ENCODE assay signal across 22 cellular contexts in genomic region chr1:178512566-178513277, GRCh38. TPM values are rescaled to one million over a fixed set of nuclear protein-coding genes. Genes with fewer than 3 reads are reported as not detected.
"Had no signal": no experiment of that assay in that cellular context is flagged by ENCODE, and none has a peak within 500 bp of the region (broad histone marks: within the 10 kb centered on the region; RNA-seq: fewer than 3 reads in every experiment).

TEX35 (plus strand) TSS chr1:178513109; CDS start chr1:178513189, 80 bp downstream.

- H3K4me1 Mint-ChIP-seq: activated CD4-positive, alpha-beta T cell treated with anti-CD3 and anti-CD28 coated beads for 36 hours; activated naive CD4-positive, alpha-beta T cell treated with anti-CD3 and anti-CD28 coated beads, Interleukin-2, amount 50 U/mL, for 24 hours; naive thymus-derived CD4-positive, alpha-beta T cell; stimulated activated effector memory CD8-positive, alpha-beta T cell treated with anti-CD3 and anti-CD28 coated beads, Interleukin-12 subunit alpha, Interleukin-12 subunit beta, amount 100 ng/mL, for 72 hours had no signal

- H3K27ac Mint-ChIP-seq: activated CD4-positive, alpha-beta T cell treated with anti-CD3 and anti-CD28 coated beads for 36 hours; activated naive CD4-positive, alpha-beta T cell treated with anti-CD3 and anti-CD28 coated beads, Interleukin-2, amount 50 U/mL, for 24 hours; progenitor cell of endocrine pancreas; stimulated activated effector memory CD8-positive, alpha-beta T cell treated with anti-CD3 and anti-CD28 coated beads, Interleukin-12 subunit alpha, Interleukin-12 subunit beta, amount 100 ng/mL, for 72 hours; type B pancreatic cell had no signal

- H3K36me3 Mint-ChIP-seq: activated naive CD4-positive, alpha-beta T cell treated with anti-CD3 and anti-CD28 coated beads, Interleukin-2, amount 50 U/mL, for 24 hours; naive thymus-derived CD4-positive, alpha-beta T cell; stimulated activated effector memory CD8-positive, alpha-beta T cell treated with anti-CD3 and anti-CD28 coated beads, Interleukin-12 subunit alpha, Interleukin-12 subunit beta, amount 100 ng/mL, for 72 hours; type B pancreatic cell had no signal

- FAIRE-seq: astrocyte, small intestine had no signal

- H3K27me3 ChIP-seq: adrenal gland, breast epithelium, heart right ventricle, stomach had no signal

- H3K4me1 ChIP-seq: adrenal gland, breast epithelium had no signal

- H3K27ac ChIP-seq: adrenal gland, breast epithelium, stomach had no signal

- H3K9me3 ChIP-seq: adrenal gland, breast epithelium, heart right ventricle, mucosa of descending colon, stomach had no signal

- H3K27me3 Mint-ChIP-seq: activated CD4-positive, alpha-beta T cell treated with anti-CD3 and anti-CD28 coated beads for 36 hours; type B pancreatic cell had no signal

- H3K4me3 ChIP-seq: adrenal gland, breast epithelium, heart right ventricle, mucosa of descending colon, stomach had no signal

- H3K4me3 Mint-ChIP-seq: activated CD4-positive, alpha-beta T cell treated with anti-CD3 and anti-CD28 coated beads for 36 hours; activated naive CD4-positive, alpha-beta T cell treated with anti-CD3 and anti-CD28 coated beads, Interleukin-2, amount 50 U/mL, for 24 hours; naive thymus-derived CD4-positive, alpha-beta T cell; stimulated activated effector memory CD8-positive, alpha-beta T cell treated with anti-CD3 and anti-CD28 coated beads, Interleukin-12 subunit alpha, Interleukin-12 subunit beta, amount 100 ng/mL, for 72 hours; type B pancreatic cell had no signal

- H3K36me3 ChIP-seq: adrenal gland, breast epithelium, heart right ventricle, stomach had no signal

- DNase-seq: activated CD4-positive, alpha-beta T cell treated with anti-CD3 and anti-CD28 coated beads for 36 hours; activated CD4-positive, alpha-beta T cell treated with anti-CD3 and anti-CD28 coated beads, Interleukin-2, amount 50 U/mL, for 48 hours; activated gamma-delta T cell; cerebellar nuclear complex; cortex of kidney; mesenchymal stem cell; naive thymus-derived CD4-positive, alpha-beta T cell; stimulated activated CD4-positive, alpha-beta T cell treated with anti-CD3 and anti-CD28 coated beads, Interleukin-4, amount 100 ng/mL, for 24 hours; SW 1271 had no signal

- ATAC-seq: activated CD4-positive, alpha-beta T cell treated with anti-CD3 and anti-CD28 coated beads for 36 hours; naive thymus-derived CD4-positive, alpha-beta T cell; stimulated activated effector memory CD8-positive, alpha-beta T cell treated with anti-CD3 and anti-CD28 coated beads, Interleukin-12 subunit alpha, Interleukin-12 subunit beta, amount 100 ng/mL, for 72 hours had no signal

- H3K9me3 Mint-ChIP-seq: activated naive CD4-positive, alpha-beta T cell treated with anti-CD3 and anti-CD28 coated beads, Interleukin-2, amount 50 U/mL, for 24 hours; stimulated activated effector memory CD8-positive, alpha-beta T cell treated with anti-CD3 and anti-CD28 coated beads, Interleukin-12 subunit alpha, Interleukin-12 subunit beta, amount 100 ng/mL, for 72 hours; type B pancreatic cell had no signal

RNA-seq across cellular contexts. Expression of gene TEX35, which starts in this region (rescaled TPM):
- total RNA-seq: activated CD4-positive, alpha-beta T cell treated with anti-CD3 and anti-CD28 coated beads for 36 hours; adrenal gland; astrocyte; breast epithelium; mucosa of descending colon; naive thymus-derived CD4-positive, alpha-beta T cell; progenitor cell of endocrine pancreas; stomach; T-helper 2 cell treated with Interferon-gamma antibody and Interleukin-4, amounts not matched to agents 100 ng/mL and 5 ng/mL, for 36 hours; temporal lobe had no signal
- polyA plus RNA-seq: adrenal gland; naive thymus-derived CD4-positive, alpha-beta T cell had no signal
